Comparison of ENCODE assay signal across 9 cellular contexts in the genomic region with DNA sequence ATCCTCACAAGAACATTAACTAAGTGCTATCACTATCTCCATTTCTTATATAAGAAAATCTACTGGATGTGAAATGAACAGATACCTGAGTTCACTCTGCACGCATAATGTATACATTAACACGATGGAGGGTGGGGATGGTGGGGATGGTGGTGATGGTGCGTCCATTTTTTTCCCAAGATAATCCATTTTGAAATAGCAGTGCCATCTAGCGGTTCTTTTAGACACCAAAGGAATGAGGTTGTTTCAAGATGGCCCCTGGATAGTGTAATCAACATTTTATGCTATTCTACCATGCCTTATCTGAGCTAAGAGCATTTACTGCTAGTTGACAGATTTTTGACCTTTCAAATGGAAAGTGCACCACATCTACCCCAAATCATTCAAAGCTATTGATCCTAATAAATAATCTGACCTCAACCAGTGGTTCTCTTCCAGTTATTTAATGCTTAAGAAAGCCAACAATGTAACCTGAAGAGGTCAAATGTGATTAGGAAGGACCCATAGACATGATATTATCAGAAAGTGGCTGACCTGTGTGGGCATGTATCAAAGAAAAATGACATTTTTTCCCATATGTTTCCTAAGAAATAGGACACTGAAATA.
DNase-seq lines count a peak whose midpoint lies in the region; ATAC-seq, FAIRE-seq and TF ChIP-seq lines count a peak whose summit lies in the region.
"Had no signal": no experiment of that assay in that cellular context is flagged by ENCODE, and none has a peak within 500 bp of the region (broad histone marks: within the 10 kb centered on the region; RNA-seq: fewer than 3 reads in every experiment).

No MANE protein-coding gene starts in this region.

- H4K91ac ChIP-seq in mesenchymal stem cell (ENCODE audit: low read length), result no peak overlapping the region

- H3K79me1 ChIP-seq in mesenchymal stem cell (replicated peaks; ENCODE audit: low read length, poor library complexity, severe bottlenecking), result no peaks in the 10 kb centered on the region

- no peaks in the 10 kb centered on the region for H3K9me3 ChIP-seq in astrocyte (ENCODE audit: insufficient read depth, low read depth, low read length)
- no peaks in the 10 kb centered on the region for H3K9me3 ChIP-seq in mesenchymal stem cell (ENCODE audit: control insufficient read depth, low read length)

- H2BK15ac ChIP-seq in mesenchymal stem cell (ENCODE audit: low read depth, poor library complexity, severe bottlenecking), result no peak overlapping the region

- peaks cover 1% of the 10 kb centered on the region for H3K27me3 Mint-ChIP-seq in astrocyte (ENCODE audit: low read depth, unreplicated experiment)
- no peaks in the 10 kb centered on the region for H3K27me3 Mint-ChIP-seq in activated naive CD4-positive, alpha-beta T cell treated with anti-CD3 and anti-CD28 coated beads for 36 hours (ENCODE audit: low read depth)

- H3K9me3 Mint-ChIP-seq in astrocyte (ENCODE audit: unreplicated experiment), result no peaks in the 10 kb centered on the region
- H3K9me3 Mint-ChIP-seq in activated naive CD4-positive, alpha-beta T cell treated with anti-CD3 and anti-CD28 coated beads for 36 hours, result peaks cover 2% of the 10 kb centered on the region

- H3K36me3 ChIP-seq in astrocyte (ENCODE audit: insufficient read depth, low read length) (no peaks in the 10 kb centered on the region), mesenchymal stem cell (ENCODE audit: control insufficient read depth in 1 of 2, insufficient read depth in 2 of 2, low read depth in 1 of 2, low read length in 2 of 2) (no peaks in the 10 kb centered on the region)

- WGBS in mesenchymal stem cell, result 45% methylated on average over 2 of the region's 4 CpGs

- H3K4me1 ChIP-seq in astrocyte (ENCODE audit: insufficient read depth, low read length) (no peaks in the 10 kb centered on the region), mesenchymal stem cell (ENCODE audit: control insufficient read depth, insufficient read depth, low read depth, low read length) (no peaks in the 10 kb centered on the region)

- H3K4me2 ChIP-seq in astrocyte (ENCODE audit: low read length) (no peak overlapping the region), mesenchymal stem cell (ENCODE audit: low read length, poor library complexity, severe bottlenecking) (no peak overlapping the region)

- no peak overlapping the region for H3K9ac ChIP-seq in astrocyte (ENCODE audit: low read length)
- H3K9ac ChIP-seq in mesenchymal stem cell (ENCODE audit: low read length), result no peak overlapping the region

- peak; percentile 65 for TF ChIP-seq CTCF in astrocyte (IDR thresholded peaks at IDR 0.05; ENCODE audit: insufficient read depth, low read depth, low read length)

- ATAC-seq in GM18511 (IDR thresholded peaks at IDR 0.05; ENCODE audit: unreplicated experiment) (peak; percentile 74), HG03135 (IDR thresholded peaks at IDR 0.05; ENCODE audit: unreplicated experiment) (no peak)

- H3K18ac ChIP-seq in mesenchymal stem cell (ENCODE audit: low read depth in 1 of 2, low read length in 2 of 2), result no peak overlapping the region

- no peak overlapping the region for H3K14ac ChIP-seq in mesenchymal stem cell (ENCODE audit: low read length in 2 of 2)

- no peaks in the 10 kb centered on the region for H3K4me1 Mint-ChIP-seq in astrocyte (ENCODE audit: low read depth, unreplicated experiment)
- H3K4me1 Mint-ChIP-seq in activated naive CD4-positive, alpha-beta T cell treated with anti-CD3 and anti-CD28 coated beads for 36 hours (ENCODE audit: low read depth), result no peaks in the 10 kb centered on the region

- CTCF ChIA-PET in activated naive CD4-positive, alpha-beta T cell treated with anti-CD3 and anti-CD28 coated beads for 36 hours (lab: Charles Lee), result interaction anchor here (0.7 kb wide), 1 partner anchor 1436 kb away, joined by 5 read pairs; no protein-coding TSS in a partner anchor

- H3K4me3 ChIP-seq in astrocyte (ENCODE audit: insufficient read depth, low read depth, low read length) (no peak overlapping the region), mesenchymal stem cell (ENCODE audit: insufficient read depth in 1 of 2, low read depth in 1 of 2, low read length in 2 of 2) (no peak overlapping the region)

- no peak overlapping the region for H2AFZ ChIP-seq in astrocyte (ENCODE audit: low read depth, low read length)
- no peak overlapping the region for H2AFZ ChIP-seq in mesenchymal stem cell (ENCODE audit: low read depth, low read length)

- no peaks in the 10 kb centered on the region for H3K36me3 Mint-ChIP-seq in astrocyte (ENCODE audit: low read depth, unreplicated experiment)
- H3K36me3 Mint-ChIP-seq in activated naive CD4-positive, alpha-beta T cell treated with anti-CD3 and anti-CD28 coated beads for 36 hours (ENCODE audit: low read depth), result no peaks in the 10 kb centered on the region

- no peaks in the 10 kb centered on the region for H3K27me3 ChIP-seq in astrocyte (ENCODE audit: insufficient read depth, low read length)
- H3K27me3 ChIP-seq in mesenchymal stem cell (ENCODE audit: control insufficient read depth in 1 of 2, insufficient read depth in 1 of 2, low read length in 2 of 2), result no peaks in the 10 kb centered on the region

- H3K23ac ChIP-seq in mesenchymal stem cell (ENCODE audit: low read length in 2 of 2), result no peak overlapping the region

- H3K79me2 ChIP-seq in astrocyte (ENCODE audit: insufficient read depth, low read length), result no peaks in the 10 kb centered on the region

- peak; percentile 43 for DNase-seq in AG08395 (ENCODE audit: low spot score)
- DNase-seq in LHCN-M2 (ENCODE audit: low read depth), result peak; percentile 49
- no peak for DNase-seq in astrocyte (ENCODE audit: low read depth)
- DNase-seq in mesenchymal stem cell, result peak; percentile 45
- no peak for DNase-seq in SHP77 treated with DMSO at 0.1 percent for 48 hours (lab: John Stamatoyannopoulos, UW)
- DNase-seq in activated naive CD4-positive, alpha-beta T cell treated with anti-CD3 and anti-CD28 coated beads for 36 hours, result no peak

- no peak overlapping the region for H2BK12ac ChIP-seq in mesenchymal stem cell (ENCODE audit: low read length in 2 of 2)

- no peaks in the 10 kb centered on the region for H4K20me1 ChIP-seq in astrocyte (ENCODE audit: insufficient read depth, low read length)

- no peak overlapping the region for H3K4ac ChIP-seq in mesenchymal stem cell (ENCODE audit: low read depth in 1 of 2, low read length in 2 of 2)

- intact Hi-C loops in activated naive CD4-positive, alpha-beta T cell treated with anti-CD3 and anti-CD28 coated beads for 36 hours (cut with micrococcal nuclease), result loop anchor here (10.0 kb wide), 1 partner anchor 1511 kb away; no protein-coding TSS in a partner anchor

- H3K4me3 Mint-ChIP-seq in astrocyte (ENCODE audit: unreplicated experiment), result no peak overlapping the region
- H3K4me3 Mint-ChIP-seq in activated naive CD4-positive, alpha-beta T cell treated with anti-CD3 and anti-CD28 coated beads for 36 hours, result no peak overlapping the region

- no peak for FAIRE-seq in astrocyte (lab: Jason Lieb, UNC)

- no peak overlapping the region for H2AK5ac ChIP-seq in mesenchymal stem cell (ENCODE audit: low read length, severe bottlenecking)

- no peak overlapping the region for H3K27ac Mint-ChIP-seq in astrocyte (ENCODE audit: unreplicated experiment)
- no peak overlapping the region for H3K27ac Mint-ChIP-seq in activated naive CD4-positive, alpha-beta T cell treated with anti-CD3 and anti-CD28 coated beads for 36 hours

- H3K27ac ChIP-seq in astrocyte (ENCODE audit: low read depth, low read length) (no peak overlapping the region), mesenchymal stem cell (ENCODE audit: low read length, poor library complexity, severe bottlenecking) (no peak overlapping the region)
- H3K27ac ChIP-seq: epithelial cell of prostate had no signal

- no peak overlapping the region for H2BK120ac ChIP-seq in mesenchymal stem cell (ENCODE audit: low read depth, low read length)

- no peak overlapping the region for H2BK5ac ChIP-seq in mesenchymal stem cell (ENCODE audit: low read depth, low read length, poor library complexity, severe bottlenecking)

- H4K8ac ChIP-seq in mesenchymal stem cell (ENCODE audit: low read length), result no peak overlapping the region

Comparison
In these comparisons a context has a peak if more than half of its experiments do, and no peak if none do; other contexts are left out.
1. DNase-seq: peak in AG08395 (single experiment), LHCN-M2 (single experiment) and mesenchymal stem cell (single experiment); none in astrocyte (single experiment), SHP77 treated with DMSO at 0.1 percent for 48 hours (single experiment) and activated naive CD4-positive, alpha-beta T cell treated with anti-CD3 and anti-CD28 coated beads for 36 hours (single experiment).